In the genomic region with DNA sequence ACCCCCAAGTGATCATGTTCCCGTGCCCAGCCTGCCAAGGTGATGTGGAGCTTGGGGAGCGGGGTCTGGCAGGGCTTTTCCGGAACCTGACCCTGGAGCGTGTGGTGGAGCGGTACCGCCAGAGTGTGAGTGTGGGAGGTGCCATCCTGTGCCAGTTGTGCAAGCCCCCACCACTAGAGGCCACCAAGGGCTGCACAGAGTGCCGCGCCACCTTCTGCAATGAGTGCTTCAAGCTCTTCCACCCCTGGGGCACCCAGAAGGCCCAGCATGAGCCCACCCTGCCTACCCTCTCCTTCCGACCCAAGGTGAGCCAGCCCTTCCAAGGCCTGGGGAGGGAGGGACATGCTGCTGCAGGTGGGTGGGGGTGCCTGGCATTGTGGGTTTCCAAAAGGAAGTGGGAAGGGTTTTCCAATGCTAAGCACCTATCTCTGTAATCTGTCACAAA, we compare ENCODE assay signal across 2 cellular contexts.
TF ChIP-seq lines count a peak whose summit lies in the region.

No MANE protein-coding gene starts in this region.

TF ChIP-seq in SK-N-SH, 30 proteins besides CTCF, POLR2A, EP300 and RAD21:
- TF ChIP-seq TAF1 (IDR thresholded peaks at IDR 0.05; ENCODE audit: borderline replicate concordance, low read depth, low read length) (no peak), SMC3 (IDR thresholded peaks at IDR 0.05; ENCODE audit: low read depth, low read length) (no peak), GATA2 (CRISPR knock-in tag; IDR thresholded peaks at IDR 0.05) (no peak)
- TF ChIP-seq, protein P1, sequence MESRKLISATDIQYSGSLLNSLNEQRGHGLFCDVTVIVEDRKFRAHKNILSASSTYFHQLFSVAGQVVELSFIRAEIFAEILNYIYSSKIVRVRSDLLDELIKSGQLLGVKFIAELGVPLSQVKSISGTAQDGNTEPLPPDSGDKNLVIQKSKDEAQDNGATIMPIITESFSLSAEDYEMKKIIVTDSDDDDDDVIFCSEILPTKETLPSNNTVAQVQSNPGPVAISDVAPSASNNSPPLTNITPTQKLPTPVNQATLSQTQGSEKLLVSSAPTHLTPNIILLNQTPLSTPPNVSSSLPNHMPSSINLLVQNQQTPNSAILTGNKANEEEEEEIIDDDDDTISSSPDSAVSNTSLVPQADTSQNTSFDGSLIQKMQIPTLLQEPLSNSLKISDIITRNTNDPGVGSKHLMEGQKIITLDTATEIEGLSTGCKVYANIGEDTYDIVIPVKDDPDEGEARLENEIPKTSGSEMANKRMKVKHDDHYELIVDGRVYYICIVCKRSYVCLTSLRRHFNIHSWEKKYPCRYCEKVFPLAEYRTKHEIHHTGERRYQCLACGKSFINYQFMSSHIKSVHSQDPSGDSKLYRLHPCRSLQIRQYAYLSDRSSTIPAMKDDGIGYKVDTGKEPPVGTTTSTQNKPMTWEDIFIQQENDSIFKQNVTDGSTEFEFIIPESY (IDR thresholded peaks at IDR 0.05; ENCODE audit: borderline replicate concordance, low read depth): no peak

TF ChIP-seq in SK-N-SH treated with all-trans-retinoic acid at 6 μM for 48 hours, 23 proteins besides CTCF, POLR2A, EP300 and RAD21:
- TF ChIP-seq BACH2 (CRISPR knock-in tag; IDR thresholded peaks at IDR 0.05; ENCODE audit: borderline replicate concordance) (no peak), ESRRG (CRISPR knock-in tag; IDR thresholded peaks at IDR 0.05) (no peak), ZFP3 (CRISPR knock-in tag; IDR thresholded peaks at IDR 0.05) (no peak), OSR1 (CRISPR knock-in tag; IDR thresholded peaks at IDR 0.05) (no peak), SNAI2 (CRISPR knock-in tag; IDR thresholded peaks at IDR 0.05) (no peak), PPARA (CRISPR knock-in tag; IDR thresholded peaks at IDR 0.05; ENCODE audit: borderline replicate concordance) (no peak), CSDC2 (CRISPR knock-in tag; IDR thresholded peaks at IDR 0.05) (no peak), TCF4 (CRISPR knock-in tag; IDR thresholded peaks at IDR 0.05; ENCODE audit: borderline replicate concordance) (no peak), ZC3H10 (CRISPR knock-in tag; IDR thresholded peaks at IDR 0.05) (no peak), ZFP30 (CRISPR knock-in tag; IDR thresholded peaks at IDR 0.05) (no peak), ZNF70 (CRISPR knock-in tag; IDR thresholded peaks at IDR 0.05) (no peak), ZNF565 (CRISPR knock-in tag; conservative IDR thresholded peaks at IDR 0.05; ENCODE audit: low read depth) (no peak), ARNTL (CRISPR knock-in tag; IDR thresholded peaks at IDR 0.05; ENCODE audit: borderline replicate concordance, low read depth) (no peak), ZNF8 (CRISPR knock-in tag; IDR thresholded peaks at IDR 0.05) (no peak), GLIS3 (CRISPR knock-in tag; IDR thresholded peaks at IDR 0.05) (no peak), TOX (CRISPR knock-in tag; IDR thresholded peaks at IDR 0.05; ENCODE audit: borderline replicate concordance) (no peak)
- TF ChIP-seq, protein P2, sequence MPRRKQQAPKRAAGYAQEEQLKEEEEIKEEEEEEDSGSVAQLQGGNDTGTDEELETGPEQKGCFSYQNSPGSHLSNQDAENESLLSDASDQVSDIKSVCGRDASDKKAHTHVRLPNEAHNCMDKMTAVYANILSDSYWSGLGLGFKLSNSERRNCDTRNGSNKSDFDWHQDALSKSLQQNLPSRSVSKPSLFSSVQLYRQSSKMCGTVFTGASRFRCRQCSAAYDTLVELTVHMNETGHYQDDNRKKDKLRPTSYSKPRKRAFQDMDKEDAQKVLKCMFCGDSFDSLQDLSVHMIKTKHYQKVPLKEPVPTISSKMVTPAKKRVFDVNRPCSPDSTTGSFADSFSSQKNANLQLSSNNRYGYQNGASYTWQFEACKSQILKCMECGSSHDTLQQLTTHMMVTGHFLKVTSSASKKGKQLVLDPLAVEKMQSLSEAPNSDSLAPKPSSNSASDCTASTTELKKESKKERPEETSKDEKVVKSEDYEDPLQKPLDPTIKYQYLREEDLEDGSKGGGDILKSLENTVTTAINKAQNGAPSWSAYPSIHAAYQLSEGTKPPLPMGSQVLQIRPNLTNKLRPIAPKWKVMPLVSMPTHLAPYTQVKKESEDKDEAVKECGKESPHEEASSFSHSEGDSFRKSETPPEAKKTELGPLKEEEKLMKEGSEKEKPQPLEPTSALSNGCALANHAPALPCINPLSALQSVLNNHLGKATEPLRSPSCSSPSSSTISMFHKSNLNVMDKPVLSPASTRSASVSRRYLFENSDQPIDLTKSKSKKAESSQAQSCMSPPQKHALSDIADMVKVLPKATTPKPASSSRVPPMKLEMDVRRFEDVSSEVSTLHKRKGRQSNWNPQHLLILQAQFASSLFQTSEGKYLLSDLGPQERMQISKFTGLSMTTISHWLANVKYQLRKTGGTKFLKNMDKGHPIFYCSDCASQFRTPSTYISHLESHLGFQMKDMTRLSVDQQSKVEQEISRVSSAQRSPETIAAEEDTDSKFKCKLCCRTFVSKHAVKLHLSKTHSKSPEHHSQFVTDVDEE (CRISPR knock-in tag; IDR thresholded peaks at IDR 0.05): no peak
- TF ChIP-seq, protein P3, sequence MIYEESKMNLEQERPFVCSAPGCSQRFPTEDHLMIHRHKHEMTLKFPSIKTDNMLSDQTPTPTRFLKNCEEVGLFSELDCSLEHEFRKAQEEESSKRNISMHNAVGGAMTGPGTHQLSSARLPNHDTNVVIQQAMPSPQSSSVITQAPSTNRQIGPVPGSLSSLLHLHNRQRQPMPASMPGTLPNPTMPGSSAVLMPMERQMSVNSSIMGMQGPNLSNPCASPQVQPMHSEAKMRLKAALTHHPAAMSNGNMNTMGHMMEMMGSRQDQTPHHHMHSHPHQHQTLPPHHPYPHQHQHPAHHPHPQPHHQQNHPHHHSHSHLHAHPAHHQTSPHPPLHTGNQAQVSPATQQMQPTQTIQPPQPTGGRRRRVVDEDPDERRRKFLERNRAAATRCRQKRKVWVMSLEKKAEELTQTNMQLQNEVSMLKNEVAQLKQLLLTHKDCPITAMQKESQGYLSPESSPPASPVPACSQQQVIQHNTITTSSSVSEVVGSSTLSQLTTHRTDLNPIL (CRISPR knock-in tag; IDR thresholded peaks at IDR 0.05; ENCODE audit: low read depth): no peak
- TF ChIP-seq, protein P4, sequence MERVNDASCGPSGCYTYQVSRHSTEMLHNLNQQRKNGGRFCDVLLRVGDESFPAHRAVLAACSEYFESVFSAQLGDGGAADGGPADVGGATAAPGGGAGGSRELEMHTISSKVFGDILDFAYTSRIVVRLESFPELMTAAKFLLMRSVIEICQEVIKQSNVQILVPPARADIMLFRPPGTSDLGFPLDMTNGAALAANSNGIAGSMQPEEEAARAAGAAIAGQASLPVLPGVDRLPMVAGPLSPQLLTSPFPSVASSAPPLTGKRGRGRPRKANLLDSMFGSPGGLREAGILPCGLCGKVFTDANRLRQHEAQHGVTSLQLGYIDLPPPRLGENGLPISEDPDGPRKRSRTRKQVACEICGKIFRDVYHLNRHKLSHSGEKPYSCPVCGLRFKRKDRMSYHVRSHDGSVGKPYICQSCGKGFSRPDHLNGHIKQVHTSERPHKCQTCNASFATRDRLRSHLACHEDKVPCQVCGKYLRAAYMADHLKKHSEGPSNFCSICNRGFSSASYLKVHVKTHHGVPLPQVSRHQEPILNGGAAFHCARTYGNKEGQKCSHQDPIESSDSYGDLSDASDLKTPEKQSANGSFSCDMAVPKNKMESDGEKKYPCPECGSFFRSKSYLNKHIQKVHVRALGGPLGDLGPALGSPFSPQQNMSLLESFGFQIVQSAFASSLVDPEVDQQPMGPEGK (CRISPR knock-in tag; IDR thresholded peaks at IDR 0.05; ENCODE audit: borderline replicate concordance): no peak
- TF ChIP-seq, protein P5, sequence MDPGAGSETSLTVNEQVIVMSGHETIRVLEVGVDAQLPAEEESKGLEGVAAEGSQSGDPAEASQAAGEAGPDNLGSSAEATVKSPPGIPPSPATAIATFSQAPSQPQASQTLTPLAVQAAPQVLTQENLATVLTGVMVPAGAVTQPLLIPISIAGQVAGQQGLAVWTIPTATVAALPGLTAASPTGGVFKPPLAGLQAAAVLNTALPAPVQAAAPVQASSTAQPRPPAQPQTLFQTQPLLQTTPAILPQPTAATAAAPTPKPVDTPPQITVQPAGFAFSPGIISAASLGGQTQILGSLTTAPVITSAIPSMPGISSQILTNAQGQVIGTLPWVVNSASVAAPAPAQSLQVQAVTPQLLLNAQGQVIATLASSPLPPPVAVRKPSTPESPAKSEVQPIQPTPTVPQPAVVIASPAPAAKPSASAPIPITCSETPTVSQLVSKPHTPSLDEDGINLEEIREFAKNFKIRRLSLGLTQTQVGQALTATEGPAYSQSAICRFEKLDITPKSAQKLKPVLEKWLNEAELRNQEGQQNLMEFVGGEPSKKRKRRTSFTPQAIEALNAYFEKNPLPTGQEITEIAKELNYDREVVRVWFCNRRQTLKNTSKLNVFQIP (CRISPR knock-in tag; IDR thresholded peaks at IDR 0.05; ENCODE audit: borderline replicate concordance, low read depth): no peak
TF ChIP-seq in SK-N-SH treated with all-trans-retinoic acid at 6 μM for 48 hours: peak in this region for 0.
